ENCODE assay signal across 8 cellular contexts in genomic region chr22:40036591-40037225, GRCh38. TPM values are rescaled to one million over a fixed set of nuclear protein-coding genes. Genes with fewer than 3 reads are reported as not detected.
DNase-seq lines count a peak whose midpoint lies in the region; ATAC-seq and TF ChIP-seq lines count a peak whose summit lies in the region.

No MANE protein-coding gene starts in this region.

- no peaks in the 10 kb centered on the region for H3K79me2 ChIP-seq in PC-9 (ENCODE audit: low read depth)

- TF ChIP-seq RAD21 in Ishikawa (IDR thresholded peaks at IDR 0.05; ENCODE audit: low read depth): peak; percentile 97

- peak; percentile 94 for TF ChIP-seq CTCF in PC-9 (conservative IDR thresholded peaks at IDR 0.05)
- TF ChIP-seq CTCF in foreskin fibroblast (IDR thresholded peaks at IDR 0.05; ENCODE audit: low read depth, low read length): peak; percentile 90

- no TSS peak for BruUV-seq in PC-9 (replicated peaks; lab: Mats Ljungman, UMichigan)

- no peaks in the 10 kb centered on the region for H3K9me2 ChIP-seq in PC-9 (ENCODE audit: insufficient read depth)

- ATAC-seq in HG02981 (IDR thresholded peaks at IDR 0.05; ENCODE audit: unreplicated experiment) (no peak), HG03025 (IDR thresholded peaks at IDR 0.05; ENCODE audit: low FRiP score, unreplicated experiment) (no peak)

- peaks cover 14% of the 10 kb centered on the region for H3K4me1 ChIP-seq in PC-9 (replicated peaks; ENCODE audit: insufficient read depth)

- no peak for TF ChIP-seq EP300 in Ishikawa (IDR thresholded peaks at IDR 0.05; ENCODE audit: borderline replicate concordance)

- H2AFZ ChIP-seq in PC-9: no peak overlapping the region

- no peaks in the 10 kb centered on the region; the same call in 1 of the 2 replicates for H3K27me3 ChIP-seq in PC-9 (ENCODE audit: insufficient read depth, low read depth)

- no peak overlapping the region for H3K4me2 ChIP-seq in PC-9

- CTCF ChIA-PET in PC-9 (lab: Charles Lee): interaction anchor here (0.5 to 1.8 kb wide), 7 partner anchors 116 to 637 kb away, joined by 3 to 11 read pairs (median 3); partner anchors contain the start of gene TAB1

- H3K27ac ChIP-seq in PC-9: no peak overlapping the region

- DNase-seq in D341Med (ENCODE audit: low spot score): peak; percentile 85
- DNase-seq in PC-9: peak; percentile 65 to 73
- peak; percentile 28 for DNase-seq in activated T-helper 9 cell treated with anti-CD3 and anti-CD28 coated beads, Interleukin-2, amount 50 U/mL, for 16 hours (ENCODE audit: low read depth)
- peak; percentile 65 to 86 for DNase-seq in foreskin fibroblast
- DNase-seq in occipital lobe (lab: John Stamatoyannopoulos, UW): peak; percentile 47

- intact Hi-C loops in PC-9 (cut with micrococcal nuclease; ENCODE audit: unreplicated experiment): loop anchor here (1.0 to 5.0 kb wide), 3 partner anchors 504 to 1164 kb away; partner anchors contain the start of genes CBX6 and RPS19BP1

- no peak overlapping the region for H3K4me3 ChIP-seq in PC-9
- H3K4me3 ChIP-seq in foreskin fibroblast (ENCODE audit: low read depth in 1 of 2, low read length in 2 of 2): no peak overlapping the region

- POLR2A ChIA-PET in PC-9 (lab: Charles Lee; ENCODE audit: unreplicated experiment): interaction anchor here (0.6 to 1.0 kb wide), 4 partner anchors 27 to 864 kb away, joined by 3 to 6 read pairs (median 4); no protein-coding TSS in a partner anchor

- no peaks in the 10 kb centered on the region for H3K9me3 ChIP-seq in PC-9 (ENCODE audit: insufficient read depth, low read depth)

- no peaks in the 10 kb centered on the region for H4K20me1 ChIP-seq in PC-9 (ENCODE audit: insufficient read depth)

- H3K36me3 ChIP-seq in PC-9 (ENCODE audit: low read depth): no peaks in the 10 kb centered on the region

- no peaks in the 10 kb centered on the region; the same call in 1 of the 2 replicates for H3F3A ChIP-seq in PC-9 (ENCODE audit: insufficient read depth, low read depth)

TF ChIP-seq in Ishikawa, 13 proteins besides CTCF, POLR2A, EP300 and RAD21:
- TF ChIP-seq EGR1 (IDR thresholded peaks at IDR 0.05) (no peak), CEBPB (IDR thresholded peaks at IDR 0.05) (no peak), YY1 (IDR thresholded peaks at IDR 0.05; ENCODE audit: low read depth) (no peak), CREB1 (IDR thresholded peaks at IDR 0.05; ENCODE audit: low read depth) (no peak), TAF1 (IDR thresholded peaks at IDR 0.05; ENCODE audit: low read depth) (no peak)
- TF ChIP-seq, protein P1, sequence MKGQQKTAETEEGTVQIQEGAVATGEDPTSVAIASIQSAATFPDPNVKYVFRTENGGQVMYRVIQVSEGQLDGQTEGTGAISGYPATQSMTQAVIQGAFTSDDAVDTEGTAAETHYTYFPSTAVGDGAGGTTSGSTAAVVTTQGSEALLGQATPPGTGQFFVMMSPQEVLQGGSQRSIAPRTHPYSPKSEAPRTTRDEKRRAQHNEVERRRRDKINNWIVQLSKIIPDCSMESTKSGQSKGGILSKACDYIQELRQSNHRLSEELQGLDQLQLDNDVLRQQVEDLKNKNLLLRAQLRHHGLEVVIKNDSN (IDR thresholded peaks at IDR 0.05): no peak
- TF ChIP-seq, protein P2, sequence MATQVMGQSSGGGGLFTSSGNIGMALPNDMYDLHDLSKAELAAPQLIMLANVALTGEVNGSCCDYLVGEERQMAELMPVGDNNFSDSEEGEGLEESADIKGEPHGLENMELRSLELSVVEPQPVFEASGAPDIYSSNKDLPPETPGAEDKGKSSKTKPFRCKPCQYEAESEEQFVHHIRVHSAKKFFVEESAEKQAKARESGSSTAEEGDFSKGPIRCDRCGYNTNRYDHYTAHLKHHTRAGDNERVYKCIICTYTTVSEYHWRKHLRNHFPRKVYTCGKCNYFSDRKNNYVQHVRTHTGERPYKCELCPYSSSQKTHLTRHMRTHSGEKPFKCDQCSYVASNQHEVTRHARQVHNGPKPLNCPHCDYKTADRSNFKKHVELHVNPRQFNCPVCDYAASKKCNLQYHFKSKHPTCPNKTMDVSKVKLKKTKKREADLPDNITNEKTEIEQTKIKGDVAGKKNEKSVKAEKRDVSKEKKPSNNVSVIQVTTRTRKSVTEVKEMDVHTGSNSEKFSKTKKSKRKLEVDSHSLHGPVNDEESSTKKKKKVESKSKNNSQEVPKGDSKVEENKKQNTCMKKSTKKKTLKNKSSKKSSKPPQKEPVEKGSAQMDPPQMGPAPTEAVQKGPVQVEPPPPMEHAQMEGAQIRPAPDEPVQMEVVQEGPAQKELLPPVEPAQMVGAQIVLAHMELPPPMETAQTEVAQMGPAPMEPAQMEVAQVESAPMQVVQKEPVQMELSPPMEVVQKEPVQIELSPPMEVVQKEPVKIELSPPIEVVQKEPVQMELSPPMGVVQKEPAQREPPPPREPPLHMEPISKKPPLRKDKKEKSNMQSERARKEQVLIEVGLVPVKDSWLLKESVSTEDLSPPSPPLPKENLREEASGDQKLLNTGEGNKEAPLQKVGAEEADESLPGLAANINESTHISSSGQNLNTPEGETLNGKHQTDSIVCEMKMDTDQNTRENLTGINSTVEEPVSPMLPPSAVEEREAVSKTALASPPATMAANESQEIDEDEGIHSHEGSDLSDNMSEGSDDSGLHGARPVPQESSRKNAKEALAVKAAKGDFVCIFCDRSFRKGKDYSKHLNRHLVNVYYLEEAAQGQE (IDR thresholded peaks at IDR 0.05; ENCODE audit: low read depth): no peak
- TF ChIP-seq, protein P3, sequence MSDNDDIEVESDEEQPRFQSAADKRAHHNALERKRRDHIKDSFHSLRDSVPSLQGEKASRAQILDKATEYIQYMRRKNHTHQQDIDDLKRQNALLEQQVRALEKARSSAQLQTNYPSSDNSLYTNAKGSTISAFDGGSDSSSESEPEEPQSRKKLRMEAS (IDR thresholded peaks at IDR 0.05): peak; percentile 26; the same call in 1 of the 2 replicates
TF ChIP-seq in Ishikawa: peak in this region for 1.

RNA-seq across cellular contexts. Expression of gene FAM83F, which starts 42.0 kb away (rescaled TPM):
- total RNA-seq in PC-9 (2021) (8.1 and 9.1 TPM in 2 replicates), occipital lobe (0.78 TPM)

Comparison
In these comparisons a context has a peak if more than half of its experiments do, and no peak if none do; other contexts are left out.
1. DNase-seq: peak in every context shown above with its lines; median percentile 85 in D341Med; 76 in foreskin fibroblast; 69 in PC-9; 47 in occipital lobe; 28 in activated T-helper 9 cell treated with anti-CD3 and anti-CD28 coated beads, Interleukin-2, amount 50 U/mL, for 16 hours.